Comparison of ENCODE assay signal across 9 cellular contexts in the genomic region with DNA sequence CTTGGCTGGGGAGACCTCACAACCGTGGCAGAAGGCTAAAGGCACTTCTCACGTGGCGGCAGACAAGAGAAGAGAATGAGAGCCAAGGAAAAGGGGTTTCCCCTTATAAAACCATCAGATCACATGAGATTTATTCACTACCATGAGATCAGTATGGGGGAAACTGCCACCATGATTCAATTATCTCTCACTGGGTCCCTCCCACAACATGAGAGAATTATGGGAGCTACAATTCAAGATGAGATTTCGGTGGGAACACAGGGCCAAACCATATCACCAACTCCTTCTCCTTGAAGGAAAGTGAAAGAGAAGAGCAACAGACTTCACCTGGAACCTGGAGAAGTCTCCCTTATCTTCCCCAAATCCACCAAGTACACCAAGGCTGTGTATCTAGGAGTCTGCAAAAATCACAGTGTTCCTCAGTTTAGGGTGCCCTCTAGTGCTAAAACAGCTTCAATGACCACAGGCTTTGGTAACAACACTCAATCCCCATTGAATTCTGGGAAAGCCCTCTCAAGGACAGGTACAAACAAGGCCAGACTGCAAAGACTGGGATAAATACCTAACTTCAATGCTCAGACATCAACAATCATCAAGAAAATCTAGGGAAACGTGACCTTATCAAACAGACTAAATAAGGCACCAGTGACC.
A peak's percentile ranks its signal among the peaks of the same experiment; 100 is the strongest.
DNase-seq lines count a peak whose midpoint lies in the region; ATAC-seq and TF ChIP-seq lines count a peak whose summit lies in the region.
"Had no signal": no experiment of that assay in that cellular context is flagged by ENCODE, and none has a peak within 500 bp of the region (broad histone marks: within the 10 kb centered on the region; RNA-seq: fewer than 3 reads in every experiment).

No MANE protein-coding gene starts in this region.

- RAD21 ChIA-PET in HCT116 (lab: Charles Lee; ENCODE audit: low non-redundant PET in 1 of 2, low total read pairs in 2 of 2, uncharacterized antibody in 2 of 2, unreplicated experiment in 2 of 2), result no interaction called here

- H3K27me3 ChIP-seq in BE2C (no peaks in the 10 kb centered on the region), HCT116 (ENCODE audit: insufficient read depth, low read length) (no peaks in the 10 kb centered on the region), PC-9 (ENCODE audit: insufficient read depth, low read depth) (no peaks in the 10 kb centered on the region), left ventricle myocardium inferior (ENCODE audit: low read depth) (peaks cover 6% of the 10 kb centered on the region)
- H3K27me3 ChIP-seq: pancreas had no signal

- H3K9ac ChIP-seq in HCT116 (ENCODE audit: low read length), result no peak overlapping the region

- intact Hi-C loops in HCT116 (cut with micrococcal nuclease) (no loop called here), PC-9 (cut with micrococcal nuclease; ENCODE audit: unreplicated experiment) (no loop called here), left ventricle myocardium inferior (cut with micrococcal nuclease) (no loop called here)

- TF ChIP-seq CTCF in BE2C (IDR thresholded peaks at IDR 0.05; ENCODE audit: low read depth, low read length) (peak; percentile 73), HCT116 (IDR thresholded peaks at IDR 0.05 in 2 of 3, conservative IDR thresholded peaks at IDR 0.05 in 1 of 3; ENCODE audit: borderline replicate concordance in 1 of 3, insufficient read depth in 1 of 3, low read depth in 2 of 3, low read length in 2 of 3) (peak; percentile 58 to 70 (median 68); a peak in 5 of 6 replicates), PC-9 (conservative IDR thresholded peaks at IDR 0.05) (peak; percentile 71), left ventricle myocardium inferior (IDR thresholded peaks at IDR 0.05; ENCODE audit: borderline replicate concordance) (no peak)

- H3K27ac ChIP-seq in HCT116 (ENCODE audit: low read depth, low read length), result no peak overlapping the region
- no peak overlapping the region for H3K27ac ChIP-seq in PC-9
- H3K27ac ChIP-seq in left ventricle myocardium inferior (replicated peaks), result no peak overlapping the region
- H3K27ac ChIP-seq: pancreas had no signal

- CTCF ChIA-PET in HCT116 (lab: Charles Lee), result no interaction called here
- CTCF ChIA-PET in PC-9 (lab: Charles Lee), result interaction anchor here (0.8 kb wide), 1 partner anchor 54 kb away, joined by 3 read pairs; no protein-coding TSS in a partner anchor

- no peak overlapping the region for H3K4me3 ChIP-seq in BE2C (ENCODE audit: low read depth, low read length)
- no peak overlapping the region for H3K4me3 ChIP-seq in HCT116 (replicated peaks in 1 of 2; ENCODE audit: low read depth in 1 of 2, low read length in 2 of 2)
- no peak overlapping the region for H3K4me3 ChIP-seq in PC-9
- no peak overlapping the region for H3K4me3 ChIP-seq in left ventricle myocardium inferior
- H3K4me3 ChIP-seq: pancreas had no signal

- H3K9me3 ChIP-seq in BE2C, result no peaks in the 10 kb centered on the region
- H3K9me3 ChIP-seq in HCT116 (ENCODE audit: control insufficient read depth in 1 of 2, insufficient read depth in 1 of 2, low read depth in 1 of 2, low read length in 2 of 2), result no peaks in the 10 kb centered on the region
- no peaks in the 10 kb centered on the region for H3K9me3 ChIP-seq in PC-9 (ENCODE audit: insufficient read depth, low read depth)
- H3K9me3 ChIP-seq in left ventricle myocardium inferior (replicated peaks), result no peaks in the 10 kb centered on the region

- POLR2A ChIA-PET in HCT116 (lab: Charles Lee) (no interaction called here), PC-9 (lab: Charles Lee; ENCODE audit: unreplicated experiment) (interaction anchor here (0.7 kb wide), 1 partner anchor 1018 kb away, joined by 3 read pairs; no protein-coding TSS in a partner anchor)

- BruUV-seq in HCT116 (replicated peaks; lab: Mats Ljungman, UMichigan) (no TSS peak), PC-9 (replicated peaks; lab: Mats Ljungman, UMichigan) (no TSS peak)

- H4K20me1 ChIP-seq in HCT116 (ENCODE audit: insufficient read depth) (no peaks in the 10 kb centered on the region), PC-9 (ENCODE audit: insufficient read depth) (no peaks in the 10 kb centered on the region)

- H3K79me2 ChIP-seq in HCT116 (ENCODE audit: insufficient read depth, low read length), result no peaks in the 10 kb centered on the region
- H3K79me2 ChIP-seq in PC-9 (ENCODE audit: low read depth), result no peaks in the 10 kb centered on the region

- DNase-seq in BE2C, result no peak
- DNase-seq in HCT116 (ENCODE audit: low read depth, low spot score), result peak; percentile 54
- peak; percentile 3 to 43 for DNase-seq in PC-9
- DNase-seq in germinal center (ENCODE audit: low spot score), result peak; percentile 10
- no peak for DNase-seq in activated CD4-positive, alpha-beta T cell treated with anti-CD3 and anti-CD28 coated beads, Interleukin-2, amount 50 U/mL, for 1 hour
- DNase-seq in putamen (ENCODE audit: low spot score), result no peak
- DNase-seq in left ventricle myocardium inferior, result no peak
- DNase-seq: pancreas had no signal

- H3K9me2 ChIP-seq in HCT116 (ENCODE audit: insufficient read depth) (no peaks in the 10 kb centered on the region), PC-9 (ENCODE audit: insufficient read depth) (no peaks in the 10 kb centered on the region)

- no peaks in the 10 kb centered on the region for H3F3A ChIP-seq in PC-9 (ENCODE audit: insufficient read depth, low read depth)

- H3K36me3 ChIP-seq in BE2C (no peaks in the 10 kb centered on the region), HCT116 (ENCODE audit: control insufficient read depth in 1 of 2, insufficient read depth in 2 of 2, low read length in 2 of 2) (no peaks in the 10 kb centered on the region), PC-9 (ENCODE audit: low read depth) (no peaks in the 10 kb centered on the region), left ventricle myocardium inferior (no peaks in the 10 kb centered on the region)
- H3K36me3 ChIP-seq: pancreas had no signal

- H3K4me2 ChIP-seq in HCT116 (ENCODE audit: low read length) (no peak overlapping the region), PC-9 (no peak overlapping the region)

- peak; percentile 100 for ATAC-seq in HCT116
- no peak for ATAC-seq in GM21367 (IDR thresholded peaks at IDR 0.05; ENCODE audit: unreplicated experiment)

- H3K4me1 ChIP-seq in BE2C, result no peaks in the 10 kb centered on the region
- H3K4me1 ChIP-seq in HCT116 (ENCODE audit: control insufficient read depth in 1 of 2, insufficient read depth in 2 of 2, low read length in 2 of 2), result no peaks in the 10 kb centered on the region; a peak in 1 of 4 replicates
- 0 out of 2 replicates have a peak, but pooled peaks cover 6% of the 10 kb centered on the region for H3K4me1 ChIP-seq in PC-9 (replicated peaks; ENCODE audit: insufficient read depth)
- no peaks in the 10 kb centered on the region for H3K4me1 ChIP-seq in left ventricle myocardium inferior
- H3K4me1 ChIP-seq: pancreas had no signal

- H2AFZ ChIP-seq in HCT116 (ENCODE audit: low read depth, low read length, poor library complexity, severe bottlenecking), result peak overlapping the region; percentile 28
- H2AFZ ChIP-seq in PC-9, result no peak overlapping the region

- TF ChIP-seq RAD21 in HCT116 (IDR thresholded peaks at IDR 0.05; ENCODE audit: low read depth), result peak; percentile 78

- TF ChIP-seq POLR2A in HCT116 (IDR thresholded peaks at IDR 0.05; ENCODE audit: borderline replicate concordance, extremely low read depth, insufficient read depth, insufficient read length), result no peak

TF ChIP-seq in HCT116, 20 proteins besides CTCF, POLR2A, EP300 and RAD21 (continues in another document):
- no peak for TF ChIP-seq EGR1 (IDR thresholded peaks at IDR 0.05; ENCODE audit: low read depth)
- TF ChIP-seq ELF1 (IDR thresholded peaks at IDR 0.05; ENCODE audit: borderline replicate concordance, low read depth), result no peak
- TF ChIP-seq FOSL1 (IDR thresholded peaks at IDR 0.05; ENCODE audit: low read depth), result no peak
- no peak for TF ChIP-seq SRF (IDR thresholded peaks at IDR 0.05; ENCODE audit: low read depth)
- no peak for TF ChIP-seq EZH2 (IDR thresholded peaks at IDR 0.05)
- no peak for TF ChIP-seq CEBPB (IDR thresholded peaks at IDR 0.05; ENCODE audit: low read depth)
- no peak for TF ChIP-seq YY1 (IDR thresholded peaks at IDR 0.05; ENCODE audit: extremely low read depth, insufficient replicate concordance, low read depth, low read length)
- TF ChIP-seq, protein P1, sequence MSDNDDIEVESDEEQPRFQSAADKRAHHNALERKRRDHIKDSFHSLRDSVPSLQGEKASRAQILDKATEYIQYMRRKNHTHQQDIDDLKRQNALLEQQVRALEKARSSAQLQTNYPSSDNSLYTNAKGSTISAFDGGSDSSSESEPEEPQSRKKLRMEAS (IDR thresholded peaks at IDR 0.05), result no peak
- TF ChIP-seq, protein P2, sequence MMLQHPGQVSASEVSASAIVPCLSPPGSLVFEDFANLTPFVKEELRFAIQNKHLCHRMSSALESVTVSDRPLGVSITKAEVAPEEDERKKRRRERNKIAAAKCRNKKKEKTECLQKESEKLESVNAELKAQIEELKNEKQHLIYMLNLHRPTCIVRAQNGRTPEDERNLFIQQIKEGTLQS (IDR thresholded peaks at IDR 0.05), result no peak
- no peak for TF ChIP-seq ZNF274 (IDR thresholded peaks at IDR 0.05; ENCODE audit: low read depth, low read length)
- no peak for TF ChIP-seq ZFX (IDR thresholded peaks at IDR 0.05)
- TF ChIP-seq, protein P3, sequence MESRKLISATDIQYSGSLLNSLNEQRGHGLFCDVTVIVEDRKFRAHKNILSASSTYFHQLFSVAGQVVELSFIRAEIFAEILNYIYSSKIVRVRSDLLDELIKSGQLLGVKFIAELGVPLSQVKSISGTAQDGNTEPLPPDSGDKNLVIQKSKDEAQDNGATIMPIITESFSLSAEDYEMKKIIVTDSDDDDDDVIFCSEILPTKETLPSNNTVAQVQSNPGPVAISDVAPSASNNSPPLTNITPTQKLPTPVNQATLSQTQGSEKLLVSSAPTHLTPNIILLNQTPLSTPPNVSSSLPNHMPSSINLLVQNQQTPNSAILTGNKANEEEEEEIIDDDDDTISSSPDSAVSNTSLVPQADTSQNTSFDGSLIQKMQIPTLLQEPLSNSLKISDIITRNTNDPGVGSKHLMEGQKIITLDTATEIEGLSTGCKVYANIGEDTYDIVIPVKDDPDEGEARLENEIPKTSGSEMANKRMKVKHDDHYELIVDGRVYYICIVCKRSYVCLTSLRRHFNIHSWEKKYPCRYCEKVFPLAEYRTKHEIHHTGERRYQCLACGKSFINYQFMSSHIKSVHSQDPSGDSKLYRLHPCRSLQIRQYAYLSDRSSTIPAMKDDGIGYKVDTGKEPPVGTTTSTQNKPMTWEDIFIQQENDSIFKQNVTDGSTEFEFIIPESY (IDR thresholded peaks at IDR 0.05; ENCODE audit: extremely low read depth, insufficient replicate concordance, low read length), result no peak
- TF ChIP-seq EZH2phosphoT487 (IDR thresholded peaks at IDR 0.05; ENCODE audit: borderline replicate concordance), result no peak
- no peak for TF ChIP-seq POLR2AphosphoS5 (IDR thresholded peaks at IDR 0.05; ENCODE audit: low read depth, low read length)
- TF ChIP-seq JUND (IDR thresholded peaks at IDR 0.05), result no peak
- TF ChIP-seq CBX3 (IDR thresholded peaks at IDR 0.05; ENCODE audit: low read depth), result no peak
- no peak for TF ChIP-seq SIN3A (IDR thresholded peaks at IDR 0.05; ENCODE audit: low read depth)
- no peak for TF ChIP-seq TCF7L2 (IDR thresholded peaks at IDR 0.05; ENCODE audit: borderline replicate concordance, extremely low read depth, insufficient read depth, insufficient read length)

Comparison
In these comparisons a context has a peak if more than half of its experiments do, and no peak if none do; other contexts are left out.
1. DNase-seq: peak in HCT116 (single experiment), PC-9 (2 of 2) and germinal center (single experiment); none in BE2C (single experiment), activated CD4-positive, alpha-beta T cell treated with anti-CD3 and anti-CD28 coated beads, Interleukin-2, amount 50 U/mL, for 1 hour (single experiment), putamen (single experiment) and left ventricle myocardium inferior (single experiment).